7 cellular contexts compared by ENCODE assay signal in genomic region chr6:70369332-70369950, GRCh38. TPM values are rescaled to one million over a fixed set of nuclear protein-coding genes. Genes with fewer than 3 reads are reported as not detected.
DNase-seq lines count a peak whose midpoint lies in the region; ATAC-seq and TF ChIP-seq lines count a peak whose summit lies in the region.

No MANE protein-coding gene starts in this region.

- no peak for TF ChIP-seq POLR2A in sigmoid colon (IDR thresholded peaks at IDR 0.05)

- H3K27me3 Mint-ChIP-seq in T-cell: peaks cover 7 to 10% of the 10 kb centered on the region in 2 donors

- peak; percentile 86 for DNase-seq in NAMALWA (ENCODE audit: low spot score)
- peak in 33 of 34 experiments; percentile 15 to 66 (median 46) for DNase-seq in T-cell
- DNase-seq in amniotic epithelial cell (ENCODE audit: low read depth): peak; percentile 51
- DNase-seq in right cardiac atrium: peak; percentile 48 to 79 (median 67)
- peak; percentile 78 for DNase-seq in sigmoid colon

- POLR2A ChIA-PET in HEK293 (lab: Yijun Ruan, JAX) (interaction anchor here (0.6 to 2.2 kb wide), 3 partner anchors 44 to 197 kb away, joined by 3 to 15 read pairs (median 4); partner anchors contain the start of genes FAM135A and SDHAF4), T-cell (lab: Charles Lee) (interaction anchor here in 1 of 2 donors (0.7 kb wide), 1 partner anchor 44 kb away, joined by 3 read pairs; no protein-coding TSS in a partner anchor)

- no peaks in the 10 kb centered on the region for H3K36me3 ChIP-seq in HEK293 (ENCODE audit: control insufficient read depth in 2 of 2, insufficient read depth in 1 of 2, low read length in 2 of 2)
- no peaks in the 10 kb centered on the region for H3K36me3 ChIP-seq in sigmoid colon

- no peak overlapping the region for H3K27ac Mint-ChIP-seq in T-cell

- H3K4me3 ChIP-seq in HEK293 (ENCODE audit: low read depth, low read length): no peak overlapping the region
- no peak overlapping the region for H3K4me3 ChIP-seq in right cardiac atrium (ENCODE audit: low read length)
- H3K4me3 ChIP-seq in sigmoid colon: no peak overlapping the region

- no peaks in the 10 kb centered on the region for H3K27me3 ChIP-seq in right cardiac atrium (ENCODE audit: control insufficient read depth, insufficient read depth)
- no peaks in the 10 kb centered on the region for H3K27me3 ChIP-seq in sigmoid colon

- intact Hi-C loops in right cardiac atrium (cut with DNase I) (loop anchor here in 3 of 4 donors (5.0 to 10.0 kb wide), 2 partner anchors 55 to 57 kb away; no protein-coding TSS in a partner anchor), sigmoid colon (cut with DNase I) (loop anchor here (2.0 kb wide), 2 partner anchors 59 to 149 kb away; no protein-coding TSS in a partner anchor)

- 17% methylated on average over 5 of the region's 5 CpGs for WGBS in right cardiac atrium
- 18% methylated on average over 5 of the region's 5 CpGs for WGBS in sigmoid colon, 2 donors

- H3K4me1 Mint-ChIP-seq in T-cell: no peaks in the 10 kb centered on the region

- no peak overlapping the region for H3K27ac ChIP-seq in HEK293 (ENCODE audit: extremely low read depth, low read depth, low read length)
- no peak overlapping the region for H3K27ac ChIP-seq in right cardiac atrium (ENCODE audit: low read length)
- H3K27ac ChIP-seq in sigmoid colon: no peak overlapping the region

- no peak for TF ChIP-seq EP300 in sigmoid colon (IDR thresholded peaks at IDR 0.05)

- H3K4me1 ChIP-seq in HEK293 (ENCODE audit: control insufficient read depth, insufficient read depth, low read length) (no peaks in the 10 kb centered on the region), right cardiac atrium (ENCODE audit: control insufficient read depth, insufficient read depth, low read length) (no peaks in the 10 kb centered on the region), sigmoid colon (no peaks in the 10 kb centered on the region)

- no peak overlapping the region for H3K4me3 Mint-ChIP-seq in T-cell

- peak; percentile 95 for TF ChIP-seq CTCF in GM12873 (IDR thresholded peaks at IDR 0.05; ENCODE audit: insufficient read depth, low read depth, low read length, missing control alignments)
- peak; percentile 78 for TF ChIP-seq CTCF in HEK293 (tag by site-specific recombination; IDR thresholded peaks at IDR 0.05)
- TF ChIP-seq CTCF in sigmoid colon (IDR thresholded peaks at IDR 0.05): peak; percentile 68 to 87 (median 74)

- CTCF ChIA-PET in HEK293 (lab: Yijun Ruan, JAX): interaction anchor here (0.5 to 11.0 kb wide), 73 partner anchors 9 to 1647 kb away, joined by 3 to 368 read pairs (median 4); partner anchors contain the start of genes COL9A1 and FAM135A
- CTCF ChIA-PET in T-cell (lab: Charles Lee): interaction anchor here (0.6 to 1.6 kb wide), 14 partner anchors 10 to 318 kb away, joined by 3 to 7 read pairs (median 4); partner anchors contain the start of gene FAM135A (in 1 of the 2)

- H3K36me3 Mint-ChIP-seq in T-cell: no peaks in the 10 kb centered on the region

- H3K9me3 Mint-ChIP-seq in T-cell: no peaks in the 10 kb centered on the region

- ATAC-seq in T-cell (replicated peaks in 1 of 4): peak; percentile 71 to 76 (median 73)
- peak; percentile 67 to 70 for ATAC-seq in right cardiac atrium

- H3K9me3 ChIP-seq in HEK293 (ENCODE audit: control insufficient read depth, insufficient read depth, low read depth, low read length): no peaks in the 10 kb centered on the region
- no peaks in the 10 kb centered on the region for H3K9me3 ChIP-seq in right cardiac atrium (ENCODE audit: control insufficient read depth, low read length)
- H3K9me3 ChIP-seq in sigmoid colon: no peaks in the 10 kb centered on the region

TF ChIP-seq in HEK293, 187 proteins besides CTCF, POLR2A, EP300 and RAD21 (continues in another document):
- TF ChIP-seq ZNF785 (tag by site-specific recombination; IDR thresholded peaks at IDR 0.05) (no peak), ZSCAN23 (tag by site-specific recombination; IDR thresholded peaks at IDR 0.05) (no peak), ZNF292 (tag by site-specific recombination; IDR thresholded peaks at IDR 0.05; ENCODE audit: borderline replicate concordance, low read depth) (no peak), ZBTB49 (tag by site-specific recombination; IDR thresholded peaks at IDR 0.05; ENCODE audit: low read depth) (no peak), ZNF426 (tag by site-specific recombination; IDR thresholded peaks at IDR 0.05) (no peak), WT1 (tag by site-specific recombination; IDR thresholded peaks at IDR 0.05) (no peak), ZNF366 (tag by site-specific recombination; conservative IDR thresholded peaks at IDR 0.05) (0 out of 2 replicates have a peak, but pooled peaks have one; percentile 12), ZFP41 (tag by site-specific recombination; IDR thresholded peaks at IDR 0.05; ENCODE audit: borderline replicate concordance) (no peak), KLF8 (tag by site-specific recombination; IDR thresholded peaks at IDR 0.05) (no peak), ZNF175 (tag by site-specific recombination; IDR thresholded peaks at IDR 0.05) (no peak), ZNF280C (tag by site-specific recombination; IDR thresholded peaks at IDR 0.05) (no peak), ZNF488 (tag by site-specific recombination; IDR thresholded peaks at IDR 0.05) (no peak), YY2 (tag by site-specific recombination; IDR thresholded peaks at IDR 0.05) (no peak), ZNF302 (tag by site-specific recombination; IDR thresholded peaks at IDR 0.05; ENCODE audit: low read depth) (no peak), ZNF610 (tag by site-specific recombination; IDR thresholded peaks at IDR 0.05; ENCODE audit: borderline replicate concordance) (no peak), KLF17 (tag by site-specific recombination; IDR thresholded peaks at IDR 0.05) (no peak), ZNF654 (tag by site-specific recombination; IDR thresholded peaks at IDR 0.05; ENCODE audit: low read depth) (peak; percentile 94), ZNF670 (tag by site-specific recombination; IDR thresholded peaks at IDR 0.05; ENCODE audit: low read depth) (no peak), ZNF324 (tag by site-specific recombination; IDR thresholded peaks at IDR 0.05) (no peak), PRDM1 (tag by site-specific recombination; IDR thresholded peaks at IDR 0.05) (peak; percentile 47; the same call in 1 of the 2 replicates), ZNF837 (tag by site-specific recombination; IDR thresholded peaks at IDR 0.05) (no peak)

RNA-seq across cellular contexts. Expression of gene FAM135A, which starts 43.9 kb away (rescaled TPM):
- total RNA-seq in T-cell (1 to 10 TPM; 6.4 to 8.4 (median 7.6) TPM), right cardiac atrium (10 to 100 TPM; 16.5 to 19.3 (median 18.1) TPM), sigmoid colon (10 to 100 TPM; 21.4 to 31.7 (median 28.1) TPM)
- polyA plus RNA-seq in right cardiac atrium (7.7 TPM), sigmoid colon (10 to 100 TPM; 15.2 to 31.4 (median 21.6) TPM)
